1 cellular context compared by ENCODE assay signal in genomic region chr14:35068238-35069012, GRCh38.
TF ChIP-seq lines count a peak whose summit lies in the region.

No MANE protein-coding gene starts in this region.

TF ChIP-seq in HepG2, 621 proteins besides CTCF, POLR2A, EP300 and RAD21:
- TF ChIP-seq ZNF564 (CRISPR knock-in tag; IDR thresholded peaks at IDR 0.05), result peak; percentile 97
- 0 out of 2 replicates have a peak, but pooled peaks have one; percentile 29 for TF ChIP-seq ZNF101 (CRISPR knock-in tag; IDR thresholded peaks at IDR 0.05; ENCODE audit: borderline replicate concordance, low read depth)
- no peak for TF ChIP-seq REST (IDR thresholded peaks at IDR 0.05; ENCODE audit: borderline replicate concordance in 1 of 2, low read depth in 1 of 2, low read length in 2 of 2)
- 0 out of 2 replicates have a peak, but pooled peaks have one; percentile 40 for TF ChIP-seq ZNF558 (CRISPR knock-in tag; IDR thresholded peaks at IDR 0.05; ENCODE audit: borderline replicate concordance)
- no peak for TF ChIP-seq GMEB2 (CRISPR knock-in tag; IDR thresholded peaks at IDR 0.05; ENCODE audit: low read depth)
- no peak for TF ChIP-seq ZFP91 (CRISPR knock-in tag; IDR thresholded peaks at IDR 0.05; ENCODE audit: borderline replicate concordance)
- no peak for TF ChIP-seq ATF1 (CRISPR knock-in tag; IDR thresholded peaks at IDR 0.05)
TF ChIP-seq in HepG2: peak in this region for 3.
